ENCODE assay signal across 8 cellular contexts in the genomic region with DNA sequence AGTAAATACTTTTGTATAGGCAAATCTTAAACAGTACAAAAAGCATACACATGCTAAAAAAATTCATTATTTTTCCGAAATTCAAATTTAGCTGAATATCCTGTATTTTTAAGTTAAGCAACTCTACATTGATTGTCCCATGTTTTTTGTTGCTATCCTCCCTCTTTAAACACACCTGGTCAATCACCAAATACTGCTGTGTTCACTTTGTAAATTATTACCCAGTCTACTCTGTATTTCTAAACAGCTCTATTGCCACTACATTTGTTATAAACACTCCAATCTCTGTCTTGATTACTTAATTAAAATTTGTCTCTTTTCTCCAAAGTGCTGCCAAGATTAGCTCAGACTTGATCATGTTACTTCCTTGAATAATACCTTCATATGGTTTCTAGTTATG.
"Had no signal": no experiment of that assay in that cellular context is flagged by ENCODE, and none has a peak within 500 bp of the region (broad histone marks: within the 10 kb centered on the region; RNA-seq: fewer than 3 reads in every experiment).

No MANE protein-coding gene starts in this region.

- DNase-seq: GDM1, GF-D8 had no signal

- ATAC-seq: GM12878 had no signal

- FAIRE-seq: G401.6, GM12878, GM12891, GM12892, GM18507, GM19239 had no signal

- H3K4me3 ChIP-seq: GM12878 had no signal
